In genomic region chr20:10659651-10660601, GRCh38 we compare ENCODE assay signal across 14 cellular contexts. TPM values are rescaled to one million over a fixed set of nuclear protein-coding genes. Genes with fewer than 3 reads are reported as not detected.
DNase-seq lines count a peak whose midpoint lies in the region; ATAC-seq, FAIRE-seq and TF ChIP-seq lines count a peak whose summit lies in the region.
"Had no signal": no experiment of that assay in that cellular context is flagged by ENCODE, and none has a peak within 500 bp of the region (broad histone marks: within the 10 kb centered on the region; RNA-seq: fewer than 3 reads in every experiment).

No MANE protein-coding gene starts in this region.

- no peaks in the 10 kb centered on the region for H3K9me3 ChIP-seq in A549
- no peaks in the 10 kb centered on the region for H3K9me3 ChIP-seq in left ventricle myocardium inferior (replicated peaks)
- no peaks in the 10 kb centered on the region for H3K9me3 ChIP-seq in parathyroid adenoma (ENCODE audit: control insufficient read depth, low read length)

- TF ChIP-seq EP300 in A549 (IDR thresholded peaks at IDR 0.05), result no peak

- peak; percentile 76 for FAIRE-seq in A549 (lab: Jason Lieb, UNC)
- FAIRE-seq: GM19239, islet of Langerhans had no signal

- no peak for TF ChIP-seq POLR2A in A549 (IDR thresholded peaks at IDR 0.05; ENCODE audit: low read length)

- H3K27me3 ChIP-seq in left ventricle myocardium inferior (ENCODE audit: low read depth) (no peaks in the 10 kb centered on the region), parathyroid adenoma (ENCODE audit: control insufficient read depth, insufficient read depth, low read length) (no peaks in the 10 kb centered on the region)

- no peak for TF ChIP-seq RAD21 in A549 (conservative IDR thresholded peaks at IDR 0.05 in 1 of 2, IDR thresholded peaks at IDR 0.05 in 1 of 2)

- H2AFZ ChIP-seq in parathyroid adenoma, result peak overlapping the region; percentile 2

- H3K4me3 ChIP-seq in A549, result no peak overlapping the region
- H3K4me3 ChIP-seq in left ventricle myocardium inferior, result no peak overlapping the region
- no peak overlapping the region for H3K4me3 ChIP-seq in parathyroid adenoma (ENCODE audit: low read depth, low read length)

- H3K79me2 ChIP-seq in parathyroid adenoma, result peaks cover 14% of the 10 kb centered on the region

- POLR2A ChIA-PET in A549 (lab: Yijun Ruan, JAX), result interaction anchor here (0.7 to 2.7 kb wide), 6 partner anchors 9 to 548 kb away, joined by 3 to 13 read pairs (median 4); no protein-coding TSS in a partner anchor
- POLR2A ChIA-PET in RWPE1 (lab: Yijun Ruan, JAX; ENCODE audit: low non-redundant PET), result no interaction called here

- CTCF ChIA-PET in A549 (lab: Yijun Ruan, JAX), result interaction anchor here (0.6 to 1.9 kb wide), 11 partner anchors 11 to 1043 kb away, joined by 3 to 9 read pairs (median 4); partner anchors contain the start of gene JAG1
- CTCF ChIA-PET in RWPE1 (lab: Yijun Ruan, JAX), result interaction anchor here (0.6 kb wide), 2 partner anchors 316 to 1050 kb away, joined by 5 read pairs; no protein-coding TSS in a partner anchor

- DNase-seq in A549 (ENCODE audit: low read depth in 1 of 2, low spot score in 1 of 2), result no peak
- DNase-seq in RWPE1 (ENCODE audit: low spot score), result no peak
- no peak for DNase-seq in left ventricle myocardium inferior
- no peak for DNase-seq in SIG-M5 treated with dmso at 0.1 percent for 504 hours (lab: John Stamatoyannopoulos, UW; ENCODE audit: unreplicated experiment)
- no peak for DNase-seq in RKO (ENCODE audit: low spot score)
- DNase-seq in hippocampal formation (lab: John Stamatoyannopoulos, UW), result no peak
- DNase-seq: activated CD8-positive, alpha-beta memory T cell treated with anti-CD3 and anti-CD28 coated beads for 24 hours; activated naive CD4-positive, alpha-beta T cell treated with anti-CD3 and anti-CD28 coated beads, Interleukin-2, amount 50 U/mL, for 16 hours; NCI-H1092 treated with DMSO at 0.1 percent for 48 hours; SIG-M5 had no signal

- peak overlapping the region; percentile 24 for H3K4me2 ChIP-seq in A549
- H3K4me2 ChIP-seq in parathyroid adenoma (ENCODE audit: low read length), result peak overlapping the region; percentile 3

- 74% methylated on average over 12 of the region's 12 CpGs for WGBS in A549 (ENCODE audit: missing lambda C conversion rate)

- no peak overlapping the region for H3K9ac ChIP-seq in parathyroid adenoma

- intact Hi-C loops in left ventricle myocardium inferior (cut with micrococcal nuclease), result no loop called here

- ATAC-seq in A549 (peak in 1 of 2 experiments; percentile 11; a peak in 2 of 6 replicates), GM21447 (IDR thresholded peaks at IDR 0.05; ENCODE audit: unreplicated experiment) (no peak)

- H3K4me1 ChIP-seq in A549 (peaks cover 97% of the 10 kb centered on the region), left ventricle myocardium inferior (peaks cover 96% of the 10 kb centered on the region), parathyroid adenoma (peaks cover 40% of the 10 kb centered on the region)

- H3K36me3 ChIP-seq in left ventricle myocardium inferior (peaks cover 74% of the 10 kb centered on the region), parathyroid adenoma (ENCODE audit: control insufficient read depth, insufficient read depth, low read length) (no peaks in the 10 kb centered on the region)

- H3K27ac ChIP-seq in A549 (peak overlapping the region in 1 of 2 experiments; percentile 51; a peak in 3 of 6 replicates), RWPE1 (peak overlapping the region; percentile 76), left ventricle myocardium inferior (replicated peaks) (peak overlapping the region; percentile 32), parathyroid adenoma (peak overlapping the region; percentile 57)

- TF ChIP-seq CTCF in A549 (IDR thresholded peaks at IDR 0.05) (no peak), RWPE1 (conservative IDR thresholded peaks at IDR 0.05; ENCODE audit: low read depth) (no peak), left ventricle myocardium inferior (IDR thresholded peaks at IDR 0.05; ENCODE audit: borderline replicate concordance) (no peak), parathyroid adenoma (IDR thresholded peaks at IDR 0.05) (no peak)

TF ChIP-seq in A549, 52 proteins besides CTCF, POLR2A, EP300 and RAD21:
- no peak for TF ChIP-seq RARB (CRISPR knock-in tag; IDR thresholded peaks at IDR 0.05)
- TF ChIP-seq EHMT2 (IDR thresholded peaks at IDR 0.05; ENCODE audit: low read depth), result no peak
- TF ChIP-seq JUN (IDR thresholded peaks at IDR 0.05), result peak in 1 of 2 experiments; percentile 33; a peak in 3 of 5 replicates
- no peak for TF ChIP-seq TP53 (CRISPR knock-in tag; IDR thresholded peaks at IDR 0.05)
- peak; percentile 78 for TF ChIP-seq MAFK (IDR thresholded peaks at IDR 0.05; ENCODE audit: partially characterized antibody)
- TF ChIP-seq SREBF2 (IDR thresholded peaks at IDR 0.05), result no peak
- TF ChIP-seq TFCP2L1 (CRISPR knock-in tag; IDR thresholded peaks at IDR 0.05), result no peak

RNA-seq across cellular contexts. Expression of gene JAG1, which starts 13.9 kb away (rescaled TPM):
- polyA plus RNA-seq in A549 (2011; rRNA removed), result 90.0 and 141 TPM in 2 replicates
- 34.0 and 43.4 TPM in 2 replicates for polyA plus RNA-seq in A549 (2012; cell fraction: cytosol; rRNA removed)
- polyA plus RNA-seq in A549 (2012; cell fraction: nucleus; rRNA removed), result 147 and 253 TPM in 2 replicates
- polyA plus RNA-seq in A549 (2017; fragmentation: RNase III; extraction: RNeasy Plus Mini Kit Qiagen cat#74134 plus additional on column Dnase treatment), result 75.7 to 80.9 TPM (median 80.8 TPM) in 3 replicates
- polyA minus RNA-seq in A549 (2011; rRNA and poly(A)+ RNA removed), result 334 and 370 TPM in 2 replicates
- 20.5 TPM for total RNA-seq in left ventricle myocardium inferior
